In the genomic region with DNA sequence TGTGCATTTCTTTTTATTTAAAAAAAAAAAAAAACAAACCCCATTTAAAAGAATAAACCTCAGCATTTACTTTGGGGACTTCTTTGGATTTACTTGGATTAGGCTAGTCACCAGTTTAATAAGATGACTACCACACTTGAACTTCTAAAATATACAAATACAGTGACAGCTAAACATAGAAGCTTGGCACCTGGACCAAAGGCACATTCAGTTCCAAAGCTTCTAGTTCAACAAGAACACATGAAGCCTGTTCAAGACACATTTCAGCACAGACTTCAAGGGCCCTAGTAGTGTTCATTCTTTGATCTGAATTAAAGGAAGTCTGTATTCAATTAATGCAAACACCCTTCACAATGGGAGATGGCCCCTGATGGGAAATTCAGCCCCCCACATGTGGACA, we compare ENCODE assay signal across 1 cellular context.
TF ChIP-seq lines count a peak whose summit lies in the region.

No MANE protein-coding gene starts in this region.

TF ChIP-seq in IMR-90, 13 proteins besides CTCF, POLR2A, EP300 and RAD21:
- no peak for TF ChIP-seq RCOR1 (IDR thresholded peaks at IDR 0.05; ENCODE audit: insufficient replicate concordance, low read length)
- no peak for TF ChIP-seq SMC3 (IDR thresholded peaks at IDR 0.05; ENCODE audit: low read depth, low read length)
- TF ChIP-seq, protein P1, sequence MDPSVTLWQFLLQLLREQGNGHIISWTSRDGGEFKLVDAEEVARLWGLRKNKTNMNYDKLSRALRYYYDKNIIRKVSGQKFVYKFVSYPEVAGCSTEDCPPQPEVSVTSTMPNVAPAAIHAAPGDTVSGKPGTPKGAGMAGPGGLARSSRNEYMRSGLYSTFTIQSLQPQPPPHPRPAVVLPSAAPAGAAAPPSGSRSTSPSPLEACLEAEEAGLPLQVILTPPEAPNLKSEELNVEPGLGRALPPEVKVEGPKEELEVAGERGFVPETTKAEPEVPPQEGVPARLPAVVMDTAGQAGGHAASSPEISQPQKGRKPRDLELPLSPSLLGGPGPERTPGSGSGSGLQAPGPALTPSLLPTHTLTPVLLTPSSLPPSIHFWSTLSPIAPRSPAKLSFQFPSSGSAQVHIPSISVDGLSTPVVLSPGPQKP (IDR thresholded peaks at IDR 0.05; ENCODE audit: borderline replicate concordance, low read depth, low read length): no peak
- TF ChIP-seq FOS (IDR thresholded peaks at IDR 0.05; ENCODE audit: low read depth, low read length): no peak
- no peak for TF ChIP-seq MXI1 (IDR thresholded peaks at IDR 0.05; ENCODE audit: borderline replicate concordance, low read depth, low read length)
- no peak for TF ChIP-seq CHD1 (IDR thresholded peaks at IDR 0.05; ENCODE audit: low read depth, low read length)
- no peak for TF ChIP-seq NFE2L2 (IDR thresholded peaks at IDR 0.05; ENCODE audit: low read depth, low read length)
- no peak for TF ChIP-seq MAZ (IDR thresholded peaks at IDR 0.05; ENCODE audit: borderline replicate concordance, low read depth, low read length)
